20 cellular contexts compared by ENCODE assay signal in the genomic region with DNA sequence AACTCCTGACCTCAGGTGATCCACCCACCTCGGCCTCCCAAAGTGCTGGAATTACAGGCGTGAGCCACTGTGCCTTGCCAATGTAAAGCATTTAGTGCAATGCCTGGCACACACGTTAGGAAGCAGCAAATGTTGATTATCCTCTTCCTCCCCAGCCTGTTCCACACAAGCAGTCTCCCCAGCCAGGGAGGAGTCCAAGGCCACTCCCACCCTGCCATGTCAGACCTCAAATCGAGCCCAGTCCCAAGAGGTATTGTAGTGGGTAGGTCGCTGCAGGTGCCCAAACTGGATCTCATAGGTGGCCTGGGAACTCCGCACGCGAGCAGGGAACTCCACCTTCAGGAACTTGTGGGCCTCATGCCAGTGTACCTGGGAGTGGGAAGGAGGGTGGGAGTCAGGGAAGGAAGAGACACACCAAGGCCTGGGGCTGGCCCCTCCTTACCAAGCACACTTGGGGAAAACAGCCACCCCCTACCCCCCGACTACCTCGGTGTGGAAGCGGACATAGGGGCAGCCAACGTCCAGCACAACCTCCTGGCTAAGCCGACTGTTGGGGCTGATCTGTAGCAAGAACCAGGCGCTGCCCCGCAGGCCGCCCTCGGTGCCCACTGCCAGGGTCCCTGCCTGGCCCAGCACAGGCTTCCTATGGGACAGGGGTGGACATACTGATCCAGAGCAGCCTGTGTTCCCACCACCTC.
"Had no signal": no experiment of that assay in that cellular context is flagged by ENCODE, and none has a peak within 500 bp of the region (broad histone marks: within the 10 kb centered on the region; RNA-seq: fewer than 3 reads in every experiment).

No MANE protein-coding gene starts in this region.

- H3K27ac ChIP-seq: coronary artery, foreskin keratinocyte, left ventricle myocardium inferior, neutrophil, sigmoid colon, skin epidermis had no signal

- H3K4me1 Mint-ChIP-seq: endodermal cell, nephron progenitor cell had no signal

- H3K27me3 Mint-ChIP-seq: naive thymus-derived CD4-positive, alpha-beta T cell had no signal

- H3K9me3 Mint-ChIP-seq: endodermal cell; naive thymus-derived CD4-positive, alpha-beta T cell; nephron progenitor cell had no signal

- FAIRE-seq: endothelial cell of umbilical vein, urothelium cell line had no signal

- H3K27me3 ChIP-seq: foreskin keratinocyte, neutrophil, sigmoid colon had no signal

- H3K4me1 ChIP-seq: foreskin keratinocyte, left ventricle myocardium inferior, sigmoid colon had no signal

- H3K9me3 ChIP-seq: left ventricle myocardium inferior, neutrophil, sigmoid colon had no signal

- H3K27ac Mint-ChIP-seq: endodermal cell, nephron progenitor cell had no signal

- DNase-seq: effector CD4-positive, alpha-beta T cell; endodermal cell; erythroblast; foreskin keratinocyte; islet precursor cell; left cardiac atrium; left ventricle myocardium inferior; mesenchymal stem cell; naive thymus-derived CD4-positive, alpha-beta T cell; nephron progenitor cell; sigmoid colon; stimulated activated CD4-positive, alpha-beta T cell treated with anti-CD3 and anti-CD28 coated beads, Interleukin-12 subunit alpha, Interleukin-12 subunit beta, amount 100 ng/mL, for 4 hours; stimulated activated naive CD4-positive, alpha-beta T cell treated with Interleukin-2 at 50 U/mL for 16 hours; trophoblast cell had no signal

- H3K4me3 Mint-ChIP-seq: endodermal cell; naive thymus-derived CD4-positive, alpha-beta T cell; nephron progenitor cell had no signal

- H3K4me3 ChIP-seq: coronary artery, left ventricle myocardium inferior, lung, sigmoid colon, skin epidermis had no signal
